15 cellular contexts compared by ENCODE assay signal in genomic region chr15:100520132-100520921, GRCh38. TPM values are rescaled to one million over a fixed set of nuclear protein-coding genes. Genes with fewer than 3 reads are reported as not detected.
DNase-seq lines count a peak whose midpoint lies in the region; ATAC-seq and TF ChIP-seq lines count a peak whose summit lies in the region.
"Had no signal": no experiment of that assay in that cellular context is flagged by ENCODE, and none has a peak within 500 bp of the region (broad histone marks: within the 10 kb centered on the region; RNA-seq: fewer than 3 reads in every experiment).

No MANE protein-coding gene starts in this region.

- no peak for TF ChIP-seq POLR2A in suprapubic skin (IDR thresholded peaks at IDR 0.05)

- ATAC-seq in T-helper 17 cell (peak; percentile 35), memory B cell (ENCODE audit: low read depth) (no peak), HG03378 (IDR thresholded peaks at IDR 0.05; ENCODE audit: unreplicated experiment) (no peak)

- H3K27me3 Mint-ChIP-seq in T-helper 17 cell (no peaks in the 10 kb centered on the region), memory B cell (no peaks in the 10 kb centered on the region)

- 84% methylated on average over 6 of the region's 7 CpGs for WGBS in suprapubic skin

- H3K4me3 Mint-ChIP-seq in T-helper 17 cell (peak overlapping the region; percentile 49), memory B cell (peak overlapping the region; percentile 14)
- H3K4me3 Mint-ChIP-seq: activated T-cell treated with anti-CD3 and anti-CD28 coated beads, Interleukin-2, amount 50 U/mL, for 72 hours; neural crest cell had no signal

- H3K27ac ChIP-seq in suprapubic skin = no peak overlapping the region
- H3K27ac ChIP-seq: cardiac muscle cell, RWPE1 had no signal

- TF ChIP-seq CTCF in suprapubic skin (IDR thresholded peaks at IDR 0.05) = no peak

- H3K9me3 ChIP-seq in T-helper 17 cell (ENCODE audit: control insufficient read depth, low read length, poor library complexity, severe bottlenecking) (no peaks in the 10 kb centered on the region), suprapubic skin (no peaks in the 10 kb centered on the region), HAP-1 (no peaks in the 10 kb centered on the region)

- DNase-seq in CD1c-positive myeloid dendritic cell (ENCODE audit: extremely low spot score) (peak; percentile 15), T-helper 17 cell (no peak), memory B cell (ENCODE audit: low spot score in 2 of 2) (no peak), suprapubic skin (ENCODE audit: low spot score in 2 of 2) (no peak), HAP-1 (ENCODE audit: low spot score in 2 of 2) (no peak)
- peak; percentile 72 for DNase-seq in Jurkat, Clone E6-1 (ENCODE audit: low read depth, low spot score)
- DNase-seq: activated T-cell treated with anti-CD3 and anti-CD28 coated beads, Interleukin-2, amount 50 U/mL, for 72 hours; Calu3; heart left ventricle; MM.1S; NCI-H345 had no signal

- H3K4me1 Mint-ChIP-seq in T-helper 17 cell (peaks cover 13% of the 10 kb centered on the region), memory B cell (peaks cover 7% of the 10 kb centered on the region)
- H3K4me1 Mint-ChIP-seq: neural crest cell had no signal

- H3K36me3 Mint-ChIP-seq in T-helper 17 cell (ENCODE audit: low read depth) (peaks cover 2% of the 10 kb centered on the region), memory B cell (peaks cover 3% of the 10 kb centered on the region)

- no peak for TF ChIP-seq EP300 in suprapubic skin (IDR thresholded peaks at IDR 0.05)

- peaks cover 3% of the 10 kb centered on the region for H3K9me3 Mint-ChIP-seq in memory B cell
- H3K9me3 Mint-ChIP-seq: activated T-cell treated with anti-CD3 and anti-CD28 coated beads, Interleukin-2, amount 50 U/mL, for 72 hours had no signal

- peaks cover 8% of the 10 kb centered on the region for H3K36me3 ChIP-seq in suprapubic skin
- H3K36me3 ChIP-seq in HAP-1 (replicated peaks) = no peaks in the 10 kb centered on the region
- H3K36me3 ChIP-seq: cardiac muscle cell, heart left ventricle had no signal

- H3K4me3 ChIP-seq in Jurkat, Clone E6-1 (ENCODE audit: low read length) = peak overlapping the region; percentile 8; the same call in 1 of the 2 replicates
- H3K4me3 ChIP-seq in suprapubic skin (no peak overlapping the region), HAP-1 (no peak overlapping the region)
- H3K4me3 ChIP-seq: cardiac muscle cell, heart left ventricle had no signal

- in situ Hi-C loops in HAP-1 (cut with MboI; ENCODE audit: low sequenced_read_pairs) = no loop called here

- H3K27me3 ChIP-seq in suprapubic skin = no peaks in the 10 kb centered on the region
- no peaks in the 10 kb centered on the region for H3K27me3 ChIP-seq in HAP-1 (ENCODE audit: low read depth)
- H3K27me3 ChIP-seq: cardiac muscle cell, heart left ventricle had no signal

- peak overlapping the region; percentile 76 for H3K27ac Mint-ChIP-seq in T-helper 17 cell
- H3K27ac Mint-ChIP-seq in memory B cell = no peak overlapping the region

- H3K4me1 ChIP-seq in suprapubic skin (peaks cover 18% of the 10 kb centered on the region), HAP-1 (no peaks in the 10 kb centered on the region)

RNA-seq across cellular contexts. Expression of gene CERS3, which starts 8.4 kb away (rescaled TPM):
- polyA plus RNA-seq in Jurkat, Clone E6-1 (2012; ENCODE audit: insufficient read depth, insufficient read length) = not detected
- total RNA-seq in T-helper 17 cell = 1 to 10 TPM; 2.0 to 2.8 TPM
- 100 to 1,000 TPM; 106 to 151 (median 120) TPM for total RNA-seq in suprapubic skin
- total RNA-seq: cardiac muscle cell, heart left ventricle had no signal
- polyA plus RNA-seq: cardiac muscle cell, heart left ventricle had no signal

Comparison
In these comparisons a context has a peak if more than half of its experiments do, and no peak if none do; other contexts are left out.
1. DNase-seq: peak in CD1c-positive myeloid dendritic cell (single experiment) and Jurkat, Clone E6-1 (single experiment); none in T-helper 17 cell (0 of 3), memory B cell (0 of 2), suprapubic skin (0 of 2) and HAP-1 (0 of 2).
2. RNA of gene CERS3, which starts 8.4 kb away (total RNA-seq): 106 to 151 TPM in suprapubic skin; 2.0 to 2.8 TPM in T-helper 17 cell; every median in the first group is over 10 times any median in the second.